8 cellular contexts compared by ENCODE assay signal in the genomic region with DNA sequence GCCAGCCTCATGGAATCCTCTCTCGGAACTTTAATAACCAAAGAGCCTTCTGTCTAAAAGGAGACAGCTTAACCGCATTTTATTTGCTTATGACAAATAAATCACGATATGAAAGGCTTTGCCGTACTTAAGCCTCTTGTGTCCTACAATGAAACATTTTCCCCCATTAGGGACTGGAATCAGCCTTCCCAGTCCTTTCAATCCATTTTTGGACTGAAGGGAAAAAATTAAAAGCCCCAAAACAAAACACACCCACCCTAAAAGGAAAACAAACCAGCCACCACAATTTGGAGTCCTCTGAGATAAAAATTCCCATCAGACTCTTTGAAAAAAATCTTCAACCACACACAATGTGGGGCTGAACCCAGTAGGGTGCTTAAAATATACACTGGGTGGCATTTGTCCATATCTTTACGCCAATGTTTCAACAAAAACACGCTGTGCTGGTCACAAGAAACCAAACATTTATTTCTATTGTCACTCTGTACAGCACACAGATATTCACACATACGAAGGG.
DNase-seq lines count a peak whose midpoint lies in the region; ATAC-seq and TF ChIP-seq lines count a peak whose summit lies in the region.
"Had no signal": no experiment of that assay in that cellular context is flagged by ENCODE, and none has a peak within 500 bp of the region (broad histone marks: within the 10 kb centered on the region; RNA-seq: fewer than 3 reads in every experiment).

No MANE protein-coding gene starts in this region.

- TF ChIP-seq CTCF in AG04449 (IDR thresholded peaks at IDR 0.05; ENCODE audit: insufficient read depth, low read length, missing control alignments): no peak
- no peak for TF ChIP-seq CTCF in fibroblast of mammary gland (conservative IDR thresholded peaks at IDR 0.05; ENCODE audit: control insufficient read depth, insufficient read depth, low read depth, low read length)

- ATAC-seq in GM21381 (IDR thresholded peaks at IDR 0.05; ENCODE audit: unreplicated experiment): no peak

- CTCF ChIA-PET in AG04449 (lab: Yijun Ruan, JAX): interaction anchor here (0.9 to 1.3 kb wide), 4 partner anchors 18 to 88 kb away, joined by 3 to 5 read pairs (median 4); no protein-coding TSS in a partner anchor

- POLR2A ChIA-PET in AG04449 (lab: Yijun Ruan, JAX): interaction anchor here (0.6 to 2.8 kb wide), 5 partner anchors 9 to 549 kb away, joined by 3 to 16 read pairs (median 3); no protein-coding TSS in a partner anchor

- H3K4me3 ChIP-seq in AG04449 (ENCODE audit: low read depth, low read length): peak overlapping the region; percentile 49
- peak overlapping the region; percentile 36 for H3K4me3 ChIP-seq in fibroblast of mammary gland (ENCODE audit: control insufficient read depth, low read depth, low read length)

- no peak for TF ChIP-seq POLR2A in erythroblast (IDR thresholded peaks at IDR 0.05; ENCODE audit: low read length)

- DNase-seq in AG04449 (ENCODE audit: low read depth, low spot score): no peak
- DNase-seq in NCI-H2107 treated with DMSO at 0.1 percent for 48 hours (lab: John Stamatoyannopoulos, UW; ENCODE audit: unreplicated experiment): peak; percentile 81
- peak; percentile 57 for DNase-seq in fibroblast of mammary gland (ENCODE audit: low read depth)
- no peak for DNase-seq in erythroblast (lab: John Stamatoyannopoulos, UW)
- no peak for DNase-seq in MV-4-11 (lab: John Stamatoyannopoulos, UW)
- DNase-seq: activated T-cell treated with anti-CD3 and anti-CD28 coated beads, Interleukin-2, amount 50 U/mL, for 1 hour; AML-193 had no signal

Comparison
In these comparisons a context has a peak if more than half of its experiments do, and no peak if none do; other contexts are left out.
1. DNase-seq: peak in NCI-H2107 treated with DMSO at 0.1 percent for 48 hours (single experiment) and fibroblast of mammary gland (single experiment); none in AG04449 (single experiment), erythroblast (0 of 2) and MV-4-11 (single experiment).